Comparison of ENCODE assay signal across 8 cellular contexts in genomic region chr6:137707590-137708360, GRCh38.
DNase-seq lines count a peak whose midpoint lies in the region; ATAC-seq and TF ChIP-seq lines count a peak whose summit lies in the region.

No MANE protein-coding gene starts in this region.

- ATAC-seq in GM18873 (IDR thresholded peaks at IDR 0.05; ENCODE audit: low FRiP score, unreplicated experiment): peak; percentile 61
- ATAC-seq in HG03196 (IDR thresholded peaks at IDR 0.05; ENCODE audit: unreplicated experiment): peak; percentile 60

- H2AFZ ChIP-seq in mesenchymal stem cell (ENCODE audit: low read depth, low read length): no peak overlapping the region

- H3K4me1 Mint-ChIP-seq in activated CD4-positive, alpha-beta T cell treated with anti-CD3 and anti-CD28 coated beads, Interleukin-2, amount 10 ng/mL, durations not matched to agents 24 days and 14 days: peaks cover 74% of the 10 kb centered on the region

- H2BK12ac ChIP-seq in mesenchymal stem cell (ENCODE audit: low read length in 2 of 2): peak overlapping the region in 1 of 2 experiments; percentile 37

- H3K18ac ChIP-seq in mesenchymal stem cell (ENCODE audit: low read depth in 1 of 2, low read length in 2 of 2): peak overlapping the region in 1 of 2 experiments; percentile 37

- no peak overlapping the region for H3K14ac ChIP-seq in mesenchymal stem cell (ENCODE audit: low read length in 2 of 2)

- no peak overlapping the region for H2BK120ac ChIP-seq in mesenchymal stem cell (ENCODE audit: low read depth, low read length)

- H3K4me3 ChIP-seq in AG09309 (ENCODE audit: control insufficient read depth, low read depth, low read length) (no peak overlapping the region), mesenchymal stem cell (ENCODE audit: insufficient read depth in 1 of 2, low read depth in 1 of 2, low read length in 2 of 2) (peak overlapping the region in 1 of 2 experiments; percentile 10)

- no peaks in the 10 kb centered on the region for H3K36me3 ChIP-seq in mesenchymal stem cell (ENCODE audit: control insufficient read depth in 1 of 2, insufficient read depth in 2 of 2, low read depth in 1 of 2, low read length in 2 of 2)

- peaks cover 14% of the 10 kb centered on the region for H3K9me3 Mint-ChIP-seq in activated CD4-positive, alpha-beta T cell treated with anti-CD3 and anti-CD28 coated beads, Interleukin-2, amount 10 ng/mL, durations not matched to agents 24 days and 14 days

- intact Hi-C loops in activated CD4-positive, alpha-beta T cell treated with anti-CD3 and anti-CD28 coated beads, Interleukin-2, amount 10 ng/mL, durations not matched to agents 24 days and 14 days (cut with micrococcal nuclease): loop anchor here (1.0 to 2.0 kb wide), 11 partner anchors 10 to 268 kb away; partner anchors contain the start of gene TNFAIP3

- peaks cover 1% of the 10 kb centered on the region for H3K27me3 Mint-ChIP-seq in activated CD4-positive, alpha-beta T cell treated with anti-CD3 and anti-CD28 coated beads, Interleukin-2, amount 10 ng/mL, durations not matched to agents 24 days and 14 days

- H3K4ac ChIP-seq in mesenchymal stem cell (ENCODE audit: low read depth in 1 of 2, low read length in 2 of 2): no peak overlapping the region

- H3K36me3 Mint-ChIP-seq in activated CD4-positive, alpha-beta T cell treated with anti-CD3 and anti-CD28 coated beads, Interleukin-2, amount 10 ng/mL, durations not matched to agents 24 days and 14 days (ENCODE audit: low read depth): peaks cover 9% of the 10 kb centered on the region

- no peaks in the 10 kb centered on the region for H3K9me3 ChIP-seq in mesenchymal stem cell (ENCODE audit: control insufficient read depth, low read length)

- H3K79me1 ChIP-seq in mesenchymal stem cell (replicated peaks; ENCODE audit: low read length, poor library complexity, severe bottlenecking): no peaks in the 10 kb centered on the region

- no peak overlapping the region for H3K27ac ChIP-seq in mesenchymal stem cell (ENCODE audit: low read length, poor library complexity, severe bottlenecking)

- peak overlapping the region; percentile 98 for H3K27ac Mint-ChIP-seq in activated CD4-positive, alpha-beta T cell treated with anti-CD3 and anti-CD28 coated beads, Interleukin-2, amount 10 ng/mL, durations not matched to agents 24 days and 14 days

- peak; percentile 72 for TF ChIP-seq CTCF in AG09309 (IDR thresholded peaks at IDR 0.05; ENCODE audit: control insufficient read depth, insufficient read depth, low read depth, low read length, missing control alignments)

- H3K9ac ChIP-seq in mesenchymal stem cell (ENCODE audit: low read length): peak overlapping the region; percentile 59

- no peak overlapping the region for H2BK15ac ChIP-seq in mesenchymal stem cell (ENCODE audit: low read depth, poor library complexity, severe bottlenecking)

- H3K4me1 ChIP-seq in mesenchymal stem cell (ENCODE audit: control insufficient read depth, insufficient read depth, low read depth, low read length): peaks cover 2% of the 10 kb centered on the region

- no peak overlapping the region for H3K4me2 ChIP-seq in mesenchymal stem cell (ENCODE audit: low read length, poor library complexity, severe bottlenecking)

- H2AK5ac ChIP-seq in mesenchymal stem cell (ENCODE audit: low read length, severe bottlenecking): no peak overlapping the region

- WGBS in mesenchymal stem cell: 7% methylated on average over 9 of the region's 13 CpGs

- peaks cover 0 to 7% of the 10 kb centered on the region in 2 experiments for H3K27me3 ChIP-seq in mesenchymal stem cell (ENCODE audit: control insufficient read depth in 1 of 2, insufficient read depth in 1 of 2, low read length in 2 of 2)

- peak overlapping the region; percentile 80 for H3K4me3 Mint-ChIP-seq in activated CD4-positive, alpha-beta T cell treated with anti-CD3 and anti-CD28 coated beads, Interleukin-2, amount 10 ng/mL, durations not matched to agents 24 days and 14 days

- DNase-seq in AG09309 (ENCODE audit: low read depth) (peak; percentile 74), NCI-H460 (ENCODE audit: extremely low read depth, low read depth) (peak; percentile 90), dermis microvascular lymphatic vessel endothelial cell (ENCODE audit: low read depth in 2 of 2) (peak; percentile 76 to 83), mesenchymal stem cell (peak; percentile 86)
- peak; percentile 96 for DNase-seq in activated CD4-positive, alpha-beta T cell treated with anti-CD3 and anti-CD28 coated beads, Interleukin-2, amount 10 ng/mL, durations not matched to agents 24 days and 14 days
- DNase-seq in stimulated activated CD8-positive, alpha-beta memory T cell treated with anti-CD3 and anti-CD28 coated beads, Interleukin-15, amount 100 ng/mL, for 4 hours (ENCODE audit: low read depth in 2 of 2): peak; percentile 53 to 64

- H2BK5ac ChIP-seq in mesenchymal stem cell (ENCODE audit: low read depth, low read length, poor library complexity, severe bottlenecking): no peak overlapping the region

- no peak overlapping the region for H3K23ac ChIP-seq in mesenchymal stem cell (ENCODE audit: low read length in 2 of 2)

- H4K91ac ChIP-seq in mesenchymal stem cell (ENCODE audit: low read length): no peak overlapping the region

- H4K8ac ChIP-seq in mesenchymal stem cell (ENCODE audit: low read length): no peak overlapping the region
